ENCODE assay signal across 8 cellular contexts in the genomic region with DNA sequence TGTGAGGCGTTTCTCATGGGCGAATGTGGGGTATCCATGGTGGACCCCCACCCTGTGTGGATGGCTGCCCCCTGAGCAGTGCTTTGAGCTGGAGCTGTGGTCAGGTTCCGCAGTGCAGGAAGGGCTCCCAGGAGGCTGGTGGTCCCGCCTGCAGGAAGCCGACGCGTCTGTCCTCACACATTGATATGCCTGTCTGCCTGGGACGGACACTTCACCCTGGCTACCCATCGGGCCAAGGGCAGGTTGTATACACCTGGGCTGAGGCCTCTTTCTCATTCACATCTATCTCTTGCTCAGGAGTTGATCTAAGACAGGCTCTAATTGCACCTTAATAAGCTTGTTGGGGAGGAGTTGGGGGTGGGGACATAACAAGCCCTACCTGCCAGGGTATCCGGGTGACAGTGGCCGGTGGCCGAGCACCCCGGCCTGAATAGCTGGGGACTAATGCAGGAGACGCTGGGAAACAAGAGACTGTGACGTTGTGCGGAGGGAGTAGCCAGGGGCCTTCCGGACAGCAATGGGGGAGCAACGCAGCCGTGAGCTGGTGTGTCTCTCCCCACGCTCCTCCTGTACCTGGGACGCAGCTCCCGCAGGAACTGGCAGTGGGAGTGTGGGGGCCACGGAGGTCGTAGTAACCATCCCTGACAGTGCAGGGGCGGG. TPM values are rescaled to one million over a fixed set of nuclear protein-coding genes. Genes with fewer than 3 reads are reported as not detected.
DNase-seq lines count a peak whose midpoint lies in the region; ATAC-seq and TF ChIP-seq lines count a peak whose summit lies in the region.

No MANE protein-coding gene starts in this region.

- peaks cover 16% of the 10 kb centered on the region for H3K36me3 Mint-ChIP-seq in WTC11

- in situ Hi-C loops in GM13977 (cut with MboI; ENCODE audit: low pct_unique_long_range_greater_than_20kb, low sequenced_read_pairs, unreplicated experiment): no loop called here

- peaks cover 3% of the 10 kb centered on the region for H3K4me1 ChIP-seq in suprapubic skin

- DNase-seq in NCI-H748 (lab: John Stamatoyannopoulos, UW; ENCODE audit: unreplicated experiment) (peak; percentile 56), NCI-H748 treated with DMSO at 0.1 percent for 48 hours (lab: John Stamatoyannopoulos, UW) (no peak), WTC11 (ENCODE audit: low spot score) (peak; percentile 63), hippocampal formation (lab: John Stamatoyannopoulos, UW) (peak; percentile 47 to 52), suprapubic skin (ENCODE audit: low spot score in 2 of 2) (no peak), GM13977 (ENCODE audit: low spot score) (no peak)
- DNase-seq in activated CD8-positive, alpha-beta memory T cell treated with anti-CD3 and anti-CD28 coated beads, Interleukin-2, amount 50 U/mL, for 4 hours: no peak

- H3K27ac ChIP-seq in suprapubic skin: peak overlapping the region; percentile 25

- peaks cover 16% of the 10 kb centered on the region for H3K4me1 Mint-ChIP-seq in WTC11

- H3K27me3 Mint-ChIP-seq in WTC11 (ENCODE audit: low read depth): no peaks in the 10 kb centered on the region

- peaks cover 47% of the 10 kb centered on the region for H3K36me3 ChIP-seq in suprapubic skin

- no peak for TF ChIP-seq POLR2A in suprapubic skin (IDR thresholded peaks at IDR 0.05)

- H3K4me3 Mint-ChIP-seq in WTC11: peak overlapping the region; percentile 14

- no peak overlapping the region for H3K4me3 ChIP-seq in suprapubic skin

- 50% methylated on average over 13 of the region's 25 CpGs for WGBS in suprapubic skin

- no peak for TF ChIP-seq CTCF in WTC11 (IDR thresholded peaks at IDR 0.05)
- no peak for TF ChIP-seq CTCF in suprapubic skin (IDR thresholded peaks at IDR 0.05)
- no peak for TF ChIP-seq CTCF in GM13977 (IDR thresholded peaks at IDR 0.05; ENCODE audit: extremely low read depth, insufficient read depth, missing control alignments)

- H3K9me3 ChIP-seq in suprapubic skin: no peaks in the 10 kb centered on the region

- ATAC-seq in WTC11: peak; percentile 73
- no peak for ATAC-seq in HG02938 (IDR thresholded peaks at IDR 0.05; ENCODE audit: unreplicated experiment)

- H3K27ac Mint-ChIP-seq in WTC11: peak overlapping the region; percentile 78

- H3K9me3 Mint-ChIP-seq in WTC11: no peaks in the 10 kb centered on the region

- TF ChIP-seq EP300 in suprapubic skin (IDR thresholded peaks at IDR 0.05): no peak

- CTCF ChIA-PET in WTC11 (lab: Charles Lee): interaction anchor here (0.7 to 2.3 kb wide), 5 partner anchors 10 to 49 kb away, joined by 3 to 44 read pairs (median 4); no protein-coding TSS in a partner anchor

- H3K27me3 ChIP-seq in suprapubic skin: no peaks in the 10 kb centered on the region

- POLR2A ChIA-PET in WTC11 (lab: Charles Lee): interaction anchor here (0.7 to 1.8 kb wide), 4 partner anchors 12 to 49 kb away, joined by 3 to 6 read pairs (median 4); a partner anchor contains a TSS

TF ChIP-seq in WTC11, 78 proteins besides CTCF, POLR2A, EP300 and RAD21 (continues in another document):
- TF ChIP-seq JAZF1 (CRISPR knock-in tag; IDR thresholded peaks at IDR 0.05): no peak
- TF ChIP-seq GABPB1 (CRISPR knock-in tag; IDR thresholded peaks at IDR 0.05): no peak
- no peak for TF ChIP-seq OVOL2 (CRISPR knock-in tag; IDR thresholded peaks at IDR 0.05; ENCODE audit: borderline replicate concordance)
- TF ChIP-seq, protein P1, sequence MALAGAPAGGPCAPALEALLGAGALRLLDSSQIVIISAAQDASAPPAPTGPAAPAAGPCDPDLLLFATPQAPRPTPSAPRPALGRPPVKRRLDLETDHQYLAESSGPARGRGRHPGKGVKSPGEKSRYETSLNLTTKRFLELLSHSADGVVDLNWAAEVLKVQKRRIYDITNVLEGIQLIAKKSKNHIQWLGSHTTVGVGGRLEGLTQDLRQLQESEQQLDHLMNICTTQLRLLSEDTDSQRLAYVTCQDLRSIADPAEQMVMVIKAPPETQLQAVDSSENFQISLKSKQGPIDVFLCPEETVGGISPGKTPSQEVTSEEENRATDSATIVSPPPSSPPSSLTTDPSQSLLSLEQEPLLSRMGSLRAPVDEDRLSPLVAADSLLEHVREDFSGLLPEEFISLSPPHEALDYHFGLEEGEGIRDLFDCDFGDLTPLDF (CRISPR knock-in tag; IDR thresholded peaks at IDR 0.05): no peak
- TF ChIP-seq TP53 (CRISPR knock-in tag; IDR thresholded peaks at IDR 0.05): no peak
- TF ChIP-seq, protein P2, sequence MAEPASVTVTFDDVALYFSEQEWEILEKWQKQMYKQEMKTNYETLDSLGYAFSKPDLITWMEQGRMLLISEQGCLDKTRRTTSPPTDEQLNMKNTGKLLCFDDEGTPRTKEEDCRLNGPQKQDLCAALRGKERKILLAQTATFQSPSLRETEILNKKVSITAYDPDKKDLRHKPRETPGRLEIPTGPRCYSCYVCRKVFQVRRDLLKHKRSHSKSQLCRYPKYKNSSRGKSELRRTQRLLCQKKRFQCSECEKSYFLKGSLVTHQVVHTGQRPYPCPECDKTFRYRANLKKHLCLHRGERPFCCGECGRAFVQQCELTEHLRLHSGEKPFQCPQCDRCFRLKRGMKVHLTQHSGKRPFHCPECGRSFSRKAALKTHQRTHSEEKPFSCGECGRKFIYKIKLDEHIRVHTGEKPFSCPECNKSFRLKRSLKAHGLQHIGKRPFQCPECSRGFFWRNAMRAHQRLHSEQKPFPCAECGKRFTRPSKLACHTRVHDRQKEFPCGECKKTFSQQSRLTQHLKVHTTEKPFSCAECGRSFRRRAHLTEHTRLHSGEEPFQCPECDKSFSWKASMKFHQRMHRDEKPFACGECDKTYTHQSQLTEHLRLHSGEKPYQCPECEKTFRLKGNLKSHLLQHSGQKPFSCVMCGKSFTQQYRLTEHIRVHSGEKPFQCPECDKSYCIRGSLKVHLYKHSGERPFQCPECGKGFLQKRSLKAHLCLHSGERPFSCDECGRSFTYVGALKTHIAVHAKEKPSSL (CRISPR knock-in tag; conservative IDR thresholded peaks at IDR 0.05): no peak
- TF ChIP-seq, protein P3, sequence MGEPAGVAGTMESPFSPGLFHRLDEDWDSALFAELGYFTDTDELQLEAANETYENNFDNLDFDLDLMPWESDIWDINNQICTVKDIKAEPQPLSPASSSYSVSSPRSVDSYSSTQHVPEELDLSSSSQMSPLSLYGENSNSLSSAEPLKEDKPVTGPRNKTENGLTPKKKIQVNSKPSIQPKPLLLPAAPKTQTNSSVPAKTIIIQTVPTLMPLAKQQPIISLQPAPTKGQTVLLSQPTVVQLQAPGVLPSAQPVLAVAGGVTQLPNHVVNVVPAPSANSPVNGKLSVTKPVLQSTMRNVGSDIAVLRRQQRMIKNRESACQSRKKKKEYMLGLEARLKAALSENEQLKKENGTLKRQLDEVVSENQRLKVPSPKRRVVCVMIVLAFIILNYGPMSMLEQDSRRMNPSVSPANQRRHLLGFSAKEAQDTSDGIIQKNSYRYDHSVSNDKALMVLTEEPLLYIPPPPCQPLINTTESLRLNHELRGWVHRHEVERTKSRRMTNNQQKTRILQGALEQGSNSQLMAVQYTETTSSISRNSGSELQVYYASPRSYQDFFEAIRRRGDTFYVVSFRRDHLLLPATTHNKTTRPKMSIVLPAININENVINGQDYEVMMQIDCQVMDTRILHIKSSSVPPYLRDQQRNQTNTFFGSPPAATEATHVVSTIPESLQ (CRISPR knock-in tag; IDR thresholded peaks at IDR 0.05): no peak
- TF ChIP-seq ESRRA (CRISPR knock-in tag; IDR thresholded peaks at IDR 0.05; ENCODE audit: borderline replicate concordance): no peak
- TF ChIP-seq, protein P4, sequence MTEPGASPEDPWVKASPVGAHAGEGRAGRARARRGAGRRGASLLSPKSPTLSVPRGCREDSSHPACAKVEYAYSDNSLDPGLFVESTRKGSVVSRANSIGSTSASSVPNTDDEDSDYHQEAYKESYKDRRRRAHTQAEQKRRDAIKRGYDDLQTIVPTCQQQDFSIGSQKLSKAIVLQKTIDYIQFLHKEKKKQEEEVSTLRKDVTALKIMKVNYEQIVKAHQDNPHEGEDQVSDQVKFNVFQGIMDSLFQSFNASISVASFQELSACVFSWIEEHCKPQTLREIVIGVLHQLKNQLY (CRISPR knock-in tag; IDR thresholded peaks at IDR 0.05): no peak
- TF ChIP-seq, protein P5, sequence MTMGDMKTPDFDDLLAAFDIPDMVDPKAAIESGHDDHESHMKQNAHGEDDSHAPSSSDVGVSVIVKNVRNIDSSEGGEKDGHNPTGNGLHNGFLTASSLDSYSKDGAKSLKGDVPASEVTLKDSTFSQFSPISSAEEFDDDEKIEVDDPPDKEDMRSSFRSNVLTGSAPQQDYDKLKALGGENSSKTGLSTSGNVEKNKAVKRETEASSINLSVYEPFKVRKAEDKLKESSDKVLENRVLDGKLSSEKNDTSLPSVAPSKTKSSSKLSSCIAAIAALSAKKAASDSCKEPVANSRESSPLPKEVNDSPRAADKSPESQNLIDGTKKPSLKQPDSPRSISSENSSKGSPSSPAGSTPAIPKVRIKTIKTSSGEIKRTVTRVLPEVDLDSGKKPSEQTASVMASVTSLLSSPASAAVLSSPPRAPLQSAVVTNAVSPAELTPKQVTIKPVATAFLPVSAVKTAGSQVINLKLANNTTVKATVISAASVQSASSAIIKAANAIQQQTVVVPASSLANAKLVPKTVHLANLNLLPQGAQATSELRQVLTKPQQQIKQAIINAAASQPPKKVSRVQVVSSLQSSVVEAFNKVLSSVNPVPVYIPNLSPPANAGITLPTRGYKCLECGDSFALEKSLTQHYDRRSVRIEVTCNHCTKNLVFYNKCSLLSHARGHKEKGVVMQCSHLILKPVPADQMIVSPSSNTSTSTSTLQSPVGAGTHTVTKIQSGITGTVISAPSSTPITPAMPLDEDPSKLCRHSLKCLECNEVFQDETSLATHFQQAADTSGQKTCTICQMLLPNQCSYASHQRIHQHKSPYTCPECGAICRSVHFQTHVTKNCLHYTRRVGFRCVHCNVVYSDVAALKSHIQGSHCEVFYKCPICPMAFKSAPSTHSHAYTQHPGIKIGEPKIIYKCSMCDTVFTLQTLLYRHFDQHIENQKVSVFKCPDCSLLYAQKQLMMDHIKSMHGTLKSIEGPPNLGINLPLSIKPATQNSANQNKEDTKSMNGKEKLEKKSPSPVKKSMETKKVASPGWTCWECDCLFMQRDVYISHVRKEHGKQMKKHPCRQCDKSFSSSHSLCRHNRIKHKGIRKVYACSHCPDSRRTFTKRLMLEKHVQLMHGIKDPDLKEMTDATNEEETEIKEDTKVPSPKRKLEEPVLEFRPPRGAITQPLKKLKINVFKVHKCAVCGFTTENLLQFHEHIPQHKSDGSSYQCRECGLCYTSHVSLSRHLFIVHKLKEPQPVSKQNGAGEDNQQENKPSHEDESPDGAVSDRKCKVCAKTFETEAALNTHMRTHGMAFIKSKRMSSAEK (CRISPR knock-in tag; IDR thresholded peaks at IDR 0.05; ENCODE audit: borderline replicate concordance): no peak

RNA-seq across cellular contexts. Expression of a gene that starts 21.7 kb away (rescaled TPM):
- total RNA-seq in WTC11 (2021): 116 to 123 TPM (median 120 TPM) in 3 replicates
- 10 to 100 TPM; 45.0 to 66.0 (median 57.4) TPM for total RNA-seq in suprapubic skin

RNA-seq across cellular contexts. Expression of a gene that starts 35.5 kb away (rescaled TPM):
- total RNA-seq in WTC11 (2021) (35.2 to 38.6 TPM (median 36.1 TPM) in 3 replicates), suprapubic skin (10 to 100 TPM; 17.5 to 39.9 (median 27.9) TPM)

RNA-seq across cellular contexts. Expression of a gene that starts 48.8 kb away (rescaled TPM):
- total RNA-seq in WTC11 (2021) (45.0 to 53.0 TPM (median 45.9 TPM) in 3 replicates), suprapubic skin (10 to 100 TPM; 22.5 to 34.6 (median 28.4) TPM)

Comparison
In these comparisons a context has a peak if more than half of its experiments do, and no peak if none do; other contexts are left out.
1. DNase-seq: peak in NCI-H748 (single experiment), WTC11 (single experiment) and hippocampal formation (2 of 2); none in NCI-H748 treated with DMSO at 0.1 percent for 48 hours (single experiment), suprapubic skin (0 of 2), activated CD8-positive, alpha-beta memory T cell treated with anti-CD3 and anti-CD28 coated beads, Interleukin-2, amount 50 U/mL, for 4 hours (single experiment) and GM13977 (single experiment).